9 cellular contexts compared by ENCODE assay signal in genomic region chr3:20055020-20055775, GRCh38. TPM values are rescaled to one million over a fixed set of nuclear protein-coding genes. Genes with fewer than 3 reads are reported as not detected.
A peak's percentile ranks its signal among the peaks of the same experiment; 100 is the strongest.
DNase-seq lines count a peak whose midpoint lies in the region; ATAC-seq and TF ChIP-seq lines count a peak whose summit lies in the region.
"Had no signal": no experiment of that assay in that cellular context is flagged by ENCODE, and none has a peak within 500 bp of the region (broad histone marks: within the 10 kb centered on the region; RNA-seq: fewer than 3 reads in every experiment).

No MANE protein-coding gene starts in this region.

- no peak overlapping the region for H2AFZ ChIP-seq in KMS-11 (ENCODE audit: low read depth)

- peaks cover 71% of the 10 kb centered on the region for H3K79me2 ChIP-seq in KMS-11 (ENCODE audit: insufficient read depth, low read depth)

- WGBS in suprapubic skin: 51% methylated on average over 10 of the region's 10 CpGs

- H3K36me3 ChIP-seq in KMS-11 (ENCODE audit: insufficient read depth) (no peaks in the 10 kb centered on the region), suprapubic skin (no peaks in the 10 kb centered on the region)
- H3K36me3 ChIP-seq: pancreas had no signal

- no peaks in the 10 kb centered on the region for H3K9me3 ChIP-seq in suprapubic skin
- H3K9me3 ChIP-seq: pancreas had no signal

- H3K4me3 ChIP-seq in KMS-11 (IDR thresholded peaks at IDR 0.05; ENCODE audit: insufficient read depth, low read depth, low read length): no peak overlapping the region
- H3K4me3 ChIP-seq in suprapubic skin: no peak overlapping the region
- H3K4me3 ChIP-seq: pancreas had no signal

- TF ChIP-seq POLR2A in suprapubic skin (IDR thresholded peaks at IDR 0.05): no peak

- DNase-seq in COLO668 (lab: John Stamatoyannopoulos, UW; ENCODE audit: unreplicated experiment) (peak; percentile 9), caudate nucleus (lab: John Stamatoyannopoulos, UW) (peak in 1 of 61 donors; percentile 30), suprapubic skin (ENCODE audit: low spot score in 2 of 2) (no peak), NCI-H345 treated with DMSO at 0.1 percent for 48 hours (lab: John Stamatoyannopoulos, UW; ENCODE audit: unreplicated experiment) (no peak), DMS153 treated with DMSO at 0.1 percent for 48 hours (lab: John Stamatoyannopoulos, UW; ENCODE audit: unreplicated experiment) (no peak), NCI-H526 treated with DMSO at 0.1 percent for 48 hours (lab: John Stamatoyannopoulos, UW) (no peak)

- H3K27ac ChIP-seq in KMS-11 (peak overlapping the region; percentile 87), caudate nucleus (ENCODE audit: low read depth, low read length) (peak overlapping the region; percentile 46), suprapubic skin (peak overlapping the region; percentile 56)

- no peak for TF ChIP-seq EP300 in suprapubic skin (IDR thresholded peaks at IDR 0.05)

- TF ChIP-seq CTCF in KMS-11 (conservative IDR thresholded peaks at IDR 0.05; ENCODE audit: low read depth, low read length): no peak
- TF ChIP-seq CTCF in suprapubic skin (IDR thresholded peaks at IDR 0.05): no peak

- H3K4me2 ChIP-seq in KMS-11: peak overlapping the region; percentile 87; the same call in 1 of the 2 replicates

- H3K9ac ChIP-seq in KMS-11: peak overlapping the region; percentile 51; the same call in 1 of the 2 replicates

- ATAC-seq in GM21360 (IDR thresholded peaks at IDR 0.05; ENCODE audit: unreplicated experiment): peak; percentile 29

- no peaks in the 10 kb centered on the region for H4K20me1 ChIP-seq in KMS-11 (ENCODE audit: insufficient read depth)

- H3K4me1 ChIP-seq in KMS-11 (ENCODE audit: low read depth, poor library complexity, severe bottlenecking) (peaks cover 72% of the 10 kb centered on the region), suprapubic skin (peaks cover 65% of the 10 kb centered on the region)

- H3K27me3 ChIP-seq in KMS-11 (ENCODE audit: insufficient read depth, low read depth) (no peaks in the 10 kb centered on the region), suprapubic skin (no peaks in the 10 kb centered on the region)
- H3K27me3 ChIP-seq: pancreas had no signal

RNA-seq across cellular contexts. Expression of gene KAT2B, which starts 15.0 kb away (rescaled TPM):
- 10 to 100 TPM; 35.7 to 63.7 (median 40.2) TPM for total RNA-seq in suprapubic skin

RNA-seq across cellular contexts. Expression of gene PP2D1, which starts 43.1 kb away (rescaled TPM):
- total RNA-seq in suprapubic skin: not detected
- total RNA-seq: pancreas had no signal
